Comparison of ENCODE assay signal across 14 cellular contexts in genomic region chr7:139772115-139772514, GRCh38. TPM values are rescaled to one million over a fixed set of nuclear protein-coding genes. Genes with fewer than 3 reads are reported as not detected.
DNase-seq lines count a peak whose midpoint lies in the region; ATAC-seq and TF ChIP-seq lines count a peak whose summit lies in the region.
"Had no signal": no experiment of that assay in that cellular context is flagged by ENCODE, and none has a peak within 500 bp of the region (broad histone marks: within the 10 kb centered on the region; RNA-seq: fewer than 3 reads in every experiment).

No MANE protein-coding gene starts in this region.

- H3K27ac ChIP-seq in smooth muscle cell (ENCODE audit: low read depth) (peak overlapping the region; percentile 81), thyroid gland (no peak overlapping the region)
- H3K27ac ChIP-seq: HL-60, thoracic aorta had no signal

- H4K20me1 ChIP-seq in smooth muscle cell (ENCODE audit: low read depth): peaks cover 80% of the 10 kb centered on the region

- H3K9ac ChIP-seq in smooth muscle cell (ENCODE audit: low read depth): peak overlapping the region; percentile 36

- TF ChIP-seq POLR2A in thyroid gland (IDR thresholded peaks at IDR 0.05): no peak

- no peaks in the 10 kb centered on the region for H3K9me3 Mint-ChIP-seq in activated naive CD8-positive, alpha-beta T cell treated with anti-CD3 and anti-CD28 coated beads, Interleukin-2, amount 50 U/mL, for 24 hours
- H3K9me3 Mint-ChIP-seq in activated CD4-positive, alpha-beta T cell treated with anti-CD3 and anti-CD28 coated beads for 36 hours (ENCODE audit: low read depth): no peaks in the 10 kb centered on the region
- H3K9me3 Mint-ChIP-seq: activated T-cell treated with anti-CD3 and anti-CD28 coated beads, Interleukin-2, amount 50 U/mL, for 24 hours had no signal

- peak overlapping the region; percentile 56 for H3K4me2 ChIP-seq in smooth muscle cell

- CTCF ChIA-PET in activated CD4-positive, alpha-beta T cell treated with anti-CD3 and anti-CD28 coated beads for 36 hours (lab: Charles Lee): interaction anchor here (0.9 to 3.6 kb wide), 3 partner anchors 124 to 231 kb away, joined by 3 to 10 read pairs (median 5); no protein-coding TSS in a partner anchor

- no peak overlapping the region for H3K4me3 Mint-ChIP-seq in activated naive CD8-positive, alpha-beta T cell treated with anti-CD3 and anti-CD28 coated beads, Interleukin-2, amount 50 U/mL, for 24 hours
- H3K4me3 Mint-ChIP-seq in activated CD4-positive, alpha-beta T cell treated with anti-CD3 and anti-CD28 coated beads for 36 hours: no peak overlapping the region

- peaks cover 23% of the 10 kb centered on the region for H3F3A ChIP-seq in smooth muscle cell (ENCODE audit: low read depth)

- H3K4me3 ChIP-seq in LNCaP clone FGC (ENCODE audit: low read depth, low read length) (peak overlapping the region; percentile 41), smooth muscle cell (no peak overlapping the region), thyroid gland (replicated peaks in 1 of 3) (no peak overlapping the region)
- H3K4me3 ChIP-seq: thoracic aorta had no signal

- no peaks in the 10 kb centered on the region for H3K9me3 ChIP-seq in smooth muscle cell (replicated peaks; ENCODE audit: low read depth)
- H3K9me3 ChIP-seq in thyroid gland: no peaks in the 10 kb centered on the region
- H3K9me3 ChIP-seq: thoracic aorta had no signal

- no peak for TF ChIP-seq CTCF in LNCaP clone FGC (IDR thresholded peaks at IDR 0.05; ENCODE audit: control insufficient read depth, extremely low read depth, insufficient read depth)
- no peak for TF ChIP-seq CTCF in smooth muscle cell (IDR thresholded peaks at IDR 0.05; ENCODE audit: borderline replicate concordance, insufficient read depth, poor library complexity, severe bottlenecking)
- no peak for TF ChIP-seq CTCF in thyroid gland (IDR thresholded peaks at IDR 0.05)

- 98% methylated on average over 7 of the region's 7 CpGs for WGBS in smooth muscle cell (ENCODE audit: low lambda C conversion rate)
- 93 to 94% methylated on average over 7 of the region's 7 CpGs for WGBS in thyroid gland, 2 donors

- peaks cover 11% of the 10 kb centered on the region for H3K36me3 Mint-ChIP-seq in activated naive CD8-positive, alpha-beta T cell treated with anti-CD3 and anti-CD28 coated beads, Interleukin-2, amount 50 U/mL, for 24 hours (ENCODE audit: low read depth)
- peaks cover 12% of the 10 kb centered on the region for H3K36me3 Mint-ChIP-seq in activated CD4-positive, alpha-beta T cell treated with anti-CD3 and anti-CD28 coated beads for 36 hours (ENCODE audit: low read depth)

- POLR2A ChIA-PET in activated CD4-positive, alpha-beta T cell treated with anti-CD3 and anti-CD28 coated beads for 36 hours (lab: Charles Lee): interaction anchor here (0.7 to 1.8 kb wide), 2 partner anchors 91 to 126 kb away, joined by 3 to 6 read pairs; no protein-coding TSS in a partner anchor

- peaks cover 88% of the 10 kb centered on the region for H3K4me1 Mint-ChIP-seq in activated naive CD8-positive, alpha-beta T cell treated with anti-CD3 and anti-CD28 coated beads, Interleukin-2, amount 50 U/mL, for 24 hours
- peaks cover 85% of the 10 kb centered on the region for H3K4me1 Mint-ChIP-seq in activated CD4-positive, alpha-beta T cell treated with anti-CD3 and anti-CD28 coated beads for 36 hours

- H3K79me2 ChIP-seq in smooth muscle cell (ENCODE audit: low read depth): peaks cover 72% of the 10 kb centered on the region

- H2AFZ ChIP-seq in smooth muscle cell (ENCODE audit: low read depth): no peak overlapping the region

- H3K27me3 ChIP-seq in smooth muscle cell (ENCODE audit: low read depth) (no peaks in the 10 kb centered on the region), thyroid gland (no peaks in the 10 kb centered on the region)

- H3K36me3 ChIP-seq in smooth muscle cell (ENCODE audit: low read depth): no peaks in the 10 kb centered on the region
- no peaks in the 10 kb centered on the region for H3K36me3 ChIP-seq in thyroid gland
- H3K36me3 ChIP-seq: thoracic aorta had no signal

- ATAC-seq in activated naive CD8-positive, alpha-beta T cell treated with anti-CD3 and anti-CD28 coated beads, Interleukin-2, amount 50 U/mL, for 24 hours: no peak
- no peak for ATAC-seq in GM19395 (IDR thresholded peaks at IDR 0.05; ENCODE audit: unreplicated experiment)
- ATAC-seq in activated CD4-positive, alpha-beta T cell treated with anti-CD3 and anti-CD28 coated beads for 36 hours: no peak

- no peaks in the 10 kb centered on the region for H3K27me3 Mint-ChIP-seq in activated naive CD8-positive, alpha-beta T cell treated with anti-CD3 and anti-CD28 coated beads, Interleukin-2, amount 50 U/mL, for 24 hours
- H3K27me3 Mint-ChIP-seq in activated CD4-positive, alpha-beta T cell treated with anti-CD3 and anti-CD28 coated beads for 36 hours: no peaks in the 10 kb centered on the region
- H3K27me3 Mint-ChIP-seq: activated T-cell treated with anti-CD3 and anti-CD28 coated beads, Interleukin-2, amount 50 U/mL, for 24 hours had no signal

- intact Hi-C loops in thyroid gland (cut with DNase I): no loop called here
- intact Hi-C loops in activated CD4-positive, alpha-beta T cell treated with anti-CD3 and anti-CD28 coated beads for 36 hours (cut with DNase I, micrococcal nuclease): loop anchor here (5.0 kb wide), 4 partner anchors 35 to 620 kb away; no protein-coding TSS in a partner anchor

- DNase-seq in LNCaP clone FGC (ENCODE audit: low read depth): peak; percentile 79
- no peak for DNase-seq in activated naive CD8-positive, alpha-beta T cell treated with anti-CD3 and anti-CD28 coated beads, Interleukin-2, amount 50 U/mL, for 24 hours
- DNase-seq in iris pigment epithelial cell (ENCODE audit: low read depth): peak; percentile 53
- no peak for DNase-seq in smooth muscle cell (lab: John Stamatoyannopoulos, UW; ENCODE audit: unreplicated experiment)
- DNase-seq in thyroid gland: no peak
- no peak for DNase-seq in NCI-H510A (lab: John Stamatoyannopoulos, UW)
- no peak for DNase-seq in activated CD4-positive, alpha-beta T cell treated with anti-CD3 and anti-CD28 coated beads for 36 hours
- DNase-seq: activated CD4-positive, alpha-beta T cell treated with anti-CD3 and anti-CD28 coated beads for 1 hour; activated T-cell treated with anti-CD3 and anti-CD28 coated beads, Interleukin-2, amount 50 U/mL, for 24 hours; MM.1S; NCI-H774 had no signal

- H3K4me1 ChIP-seq in smooth muscle cell (ENCODE audit: low read depth) (peaks cover 11% of the 10 kb centered on the region), thyroid gland (peaks cover 6 to 36% of the 10 kb centered on the region in 2 donors)

- peak overlapping the region; percentile 12 for H3K27ac Mint-ChIP-seq in activated naive CD8-positive, alpha-beta T cell treated with anti-CD3 and anti-CD28 coated beads, Interleukin-2, amount 50 U/mL, for 24 hours
- H3K27ac Mint-ChIP-seq in activated CD4-positive, alpha-beta T cell treated with anti-CD3 and anti-CD28 coated beads for 36 hours: no peak overlapping the region

RNA-seq across cellular contexts. Expression of gene HIPK2, which starts 5.7 kb away (rescaled TPM):
- total RNA-seq in smooth muscle cell (7.2 and 11.2 TPM in 2 replicates), thyroid gland (10 to 100 TPM; 31.3 to 58.5 (median 41.0) TPM)
- polyA plus RNA-seq in smooth muscle cell: 3.0 and 7.3 TPM in 2 replicates
- total RNA-seq in activated CD4-positive, alpha-beta T cell treated with anti-CD3 and anti-CD28 coated beads for 36 hours: 10 to 100 TPM; 23.9 to 36.2 TPM

RNA-seq across cellular contexts. Expression of gene TBXAS1, which starts 56.9 kb away (rescaled TPM):
- total RNA-seq in smooth muscle cell (not detected in 2 replicates), thyroid gland (10 to 100 TPM in 2 of 4 donors, 1 to 10 TPM in 2; 5.1 to 13.2 (median 8.7) TPM)
- polyA plus RNA-seq in smooth muscle cell: 0.27 and 0.51 TPM in 2 replicates
- 1 to 10 TPM; 3.6 to 5.1 TPM for total RNA-seq in activated CD4-positive, alpha-beta T cell treated with anti-CD3 and anti-CD28 coated beads for 36 hours

Comparison
In these comparisons a context has a peak if more than half of its experiments do, and no peak if none do; other contexts are left out.
1. DNase-seq: peak in LNCaP clone FGC (single experiment) and iris pigment epithelial cell (single experiment); none in activated naive CD8-positive, alpha-beta T cell treated with anti-CD3 and anti-CD28 coated beads, Interleukin-2, amount 50 U/mL, for 24 hours (single experiment), smooth muscle cell (single experiment), thyroid gland (0 of 2), NCI-H510A (single experiment) and activated CD4-positive, alpha-beta T cell treated with anti-CD3 and anti-CD28 coated beads for 36 hours (single experiment).